Comparison of ENCODE assay signal across 8 cellular contexts in genomic region chr15:55917881-55918296, GRCh38.
DNase-seq lines count a peak whose midpoint lies in the region; ATAC-seq and TF ChIP-seq lines count a peak whose summit lies in the region.

No MANE protein-coding gene starts in this region.

- H3K27me3 ChIP-seq in Caco-2 (replicated peaks; ENCODE audit: control insufficient read depth, insufficient read depth, low read length) = no peaks in the 10 kb centered on the region

- in situ Hi-C loops in SK-MEL-5 (cut with HindIII; ENCODE audit: low pct_unique_long_range_greater_than_20kb, low sequenced_read_pairs) = no loop called here

- H3K36me3 Mint-ChIP-seq in Caco-2 (ENCODE audit: insufficient read depth, unreplicated experiment) = no peaks in the 10 kb centered on the region

- CTCF ChIA-PET in Caco-2 (lab: Charles Lee) = interaction anchor here (0.5 to 1.9 kb wide), 8 partner anchors 11 to 269 kb away, joined by 3 to 7 read pairs (median 4); partner anchors contain the start of gene NEDD4

- intact Hi-C loops in Caco-2 (cut with micrococcal nuclease; ENCODE audit: unreplicated experiment) = loop anchor here (5.0 kb wide), 1 partner anchor 134 kb away; no protein-coding TSS in a partner anchor

- H3K27me3 Mint-ChIP-seq in Caco-2 (ENCODE audit: insufficient read depth, unreplicated experiment) = no peaks in the 10 kb centered on the region

- H3K4me3 ChIP-seq in Caco-2 (ENCODE audit: low read depth, low read length) = no peak overlapping the region

- no peak for TF ChIP-seq POLR2A in GM18505 (IDR thresholded peaks at IDR 0.05; ENCODE audit: borderline replicate concordance, extremely low read depth, insufficient read depth, insufficient read length)

- ATAC-seq in GM21423 (IDR thresholded peaks at IDR 0.05; ENCODE audit: unreplicated experiment) = no peak
- ATAC-seq in GM18505 (IDR thresholded peaks at IDR 0.05; ENCODE audit: unreplicated experiment) = no peak

- POLR2A ChIA-PET in Caco-2 (lab: Charles Lee) = no interaction called here

- DNase-seq in Caco-2 (peak in 1 of 2 experiments; percentile 28), HS-5 (ENCODE audit: low read depth) (peak; percentile 77), SK-MEL-5 (ENCODE audit: low read depth, low spot score) (peak; percentile 91), fibroblast of peridontal ligament (ENCODE audit: extremely low read depth) (peak; percentile 98), pulmonary artery endothelial cell (ENCODE audit: low read depth, low spot score) (peak; percentile 61)
- DNase-seq in activated CD8-positive, alpha-beta memory T cell treated with anti-CD3 and anti-CD28 coated beads, Interleukin-2, amount 50 U/mL, for 4 hours = no peak

- H3K4me1 ChIP-seq in Caco-2 = no peaks in the 10 kb centered on the region

- H3K9me3 ChIP-seq in Caco-2 = no peaks in the 10 kb centered on the region

- BruUV-seq in Caco-2 (replicated peaks; lab: Mats Ljungman, UMichigan) = no TSS peak

- H3K4me3 Mint-ChIP-seq in Caco-2 (ENCODE audit: unreplicated experiment) = no peak overlapping the region

- H3K36me3 ChIP-seq in Caco-2 (ENCODE audit: control insufficient read depth, insufficient read depth, low read length) = no peaks in the 10 kb centered on the region

- no peaks in the 10 kb centered on the region for H3K4me1 Mint-ChIP-seq in Caco-2 (ENCODE audit: low read depth, unreplicated experiment)

- H3K27ac Mint-ChIP-seq in Caco-2 (ENCODE audit: unreplicated experiment) = no peak overlapping the region

- TF ChIP-seq CTCF in Caco-2 (IDR thresholded peaks at IDR 0.05; ENCODE audit: insufficient read depth in 1 of 2, low read depth in 1 of 2, low read length in 1 of 2, severe bottlenecking in 1 of 2, unreplicated experiment in 1 of 2) = peak; percentile 52 to 62

- no peaks in the 10 kb centered on the region for H3K9me3 Mint-ChIP-seq in Caco-2 (ENCODE audit: unreplicated experiment)
